Comparison of ENCODE assay signal across 33 cellular contexts in the genomic region with DNA sequence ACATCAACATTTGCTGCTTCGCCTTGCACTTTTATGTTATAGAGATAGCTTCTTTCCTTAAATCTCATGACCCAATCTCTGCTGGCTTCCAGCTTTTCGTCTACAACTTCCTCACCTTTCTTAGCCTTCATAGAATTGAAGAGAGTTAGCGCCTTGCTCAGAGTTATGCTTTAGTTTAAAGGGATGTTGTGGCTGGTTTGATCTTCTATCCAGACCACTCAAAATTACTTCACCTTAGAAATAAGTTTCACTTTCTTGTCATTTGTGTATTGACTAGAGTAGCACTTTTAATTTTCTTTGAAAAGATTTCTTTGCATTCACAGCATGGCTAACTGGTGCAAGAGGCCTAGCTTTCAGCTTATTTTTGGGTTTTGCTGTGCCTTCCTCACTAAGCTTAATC.
"Had no signal": no experiment of that assay in that cellular context is flagged by ENCODE, and none has a peak within 500 bp of the region (broad histone marks: within the 10 kb centered on the region; RNA-seq: fewer than 3 reads in every experiment).

No MANE protein-coding gene starts in this region.

- H3K36me3 ChIP-seq: ascending aorta, cardiac muscle cell had no signal

- H3K36me3 Mint-ChIP-seq: activated CD8-positive, alpha-beta memory T cell treated with anti-CD3 and anti-CD28 coated beads, Interleukin-2, amount 10 ng/mL, durations not matched to agents 7 days and 5 days; activated naive CD4-positive, alpha-beta T cell treated with anti-CD3 and anti-CD28 coated beads, Interleukin-2, amount 10 ng/mL, durations not matched to agents 7 days and 5 days; activated naive CD4-positive, alpha-beta T cell treated with anti-CD3 and anti-CD28 coated beads, Interleukin-2, amount 50 U/mL, for 24 hours; activated naive CD8-positive, alpha-beta T cell had no signal

- H3K9me3 ChIP-seq: ascending aorta had no signal

- H3K27me3 ChIP-seq: ascending aorta, cardiac muscle cell had no signal

- H3K27ac Mint-ChIP-seq: activated B cell treated with CpG ODN at 0.5 μM for 24 hours; activated CD4-positive, alpha-beta memory T cell treated with anti-CD3 and anti-CD28 coated beads, Interleukin-2, amount 10 ng/mL, durations not matched to agents 7 days and 5 days; activated CD4-positive, alpha-beta T cell treated with anti-CD3 and anti-CD28 coated beads, Interleukin-2, amount 10 ng/mL, durations not matched to agents 24 days and 14 days; activated CD8-positive, alpha-beta memory T cell treated with anti-CD3 and anti-CD28 coated beads, Interleukin-2, amount 10 ng/mL, durations not matched to agents 7 days and 5 days; activated naive CD4-positive, alpha-beta T cell treated with anti-CD3 and anti-CD28 coated beads, Interleukin-2, amount 10 ng/mL, durations not matched to agents 7 days and 5 days; activated naive CD4-positive, alpha-beta T cell treated with anti-CD3 and anti-CD28 coated beads, Interleukin-2, amount 50 U/mL, for 24 hours; activated naive CD8-positive, alpha-beta T cell treated with anti-CD3 and anti-CD28 coated beads, Interleukin-2, amount 50 U/mL, for 24 hours; activated T-cell treated with anti-CD3 and anti-CD28 coated beads, Interleukin-2, amount 50 U/mL, for 24 hours; activated T-helper 2 cell treated with anti-CD3 and anti-CD28 coated beads, Interferon-gamma antibody, Interleukin-2, Interleukin-4, amounts not matched to agents 10 μg/mL and 5 μg/mL and 100 μg/mL, durations not matched to agents 14 hours and 24 hours and 36 hours; brain; T-helper 1 cell treated with Interleukin-12 subunit alpha and Interleukin-12 subunit beta and Interleukin-4 antibody, amounts not matched to agents 30 μg/mL and 1 μg/mL, for 36 hours; T-helper 2 cell treated with Interferon-gamma antibody and Interleukin-4, amounts not matched to agents 5 μg/mL and 100 μg/mL, for 36 hours had no signal

- H3K27ac ChIP-seq: ascending aorta, cardiac muscle cell, VCaP had no signal

- H3K4me1 Mint-ChIP-seq: activated B cell treated with CpG ODN at 0.5 μM for 24 hours; activated CD4-positive, alpha-beta memory T cell treated with anti-CD3 and anti-CD28 coated beads, Interleukin-2, amount 10 ng/mL, durations not matched to agents 7 days and 5 days; activated CD4-positive, alpha-beta T cell treated with anti-CD3 and anti-CD28 coated beads, Interleukin-2, amount 10 ng/mL, durations not matched to agents 24 days and 14 days; activated CD8-positive, alpha-beta memory T cell treated with anti-CD3 and anti-CD28 coated beads, Interleukin-2, amount 10 ng/mL, durations not matched to agents 7 days and 5 days; activated naive CD4-positive, alpha-beta T cell treated with anti-CD3 and anti-CD28 coated beads, Interleukin-2, amount 50 U/mL, for 24 hours; activated naive CD8-positive, alpha-beta T cell treated with anti-CD3 and anti-CD28 coated beads, Interleukin-2, amount 50 U/mL, for 24 hours; brain; central memory CD8-positive, alpha-beta T cell had no signal

- H3K4me1 ChIP-seq: ascending aorta had no signal

- H3K27me3 Mint-ChIP-seq: activated B cell treated with CpG ODN at 0.5 μM for 24 hours; activated CD4-positive, alpha-beta memory T cell treated with anti-CD3 and anti-CD28 coated beads, Interleukin-2, amount 10 ng/mL, durations not matched to agents 7 days and 5 days; activated CD4-positive, alpha-beta T cell treated with anti-CD3 and anti-CD28 coated beads, Interleukin-2, amount 10 ng/mL, durations not matched to agents 24 days and 14 days; activated CD8-positive, alpha-beta memory T cell treated with anti-CD3 and anti-CD28 coated beads, Interleukin-2, amount 10 ng/mL, durations not matched to agents 7 days and 5 days; activated naive CD4-positive, alpha-beta T cell treated with anti-CD3 and anti-CD28 coated beads, Interleukin-2, amount 10 ng/mL, durations not matched to agents 7 days and 5 days; activated naive CD4-positive, alpha-beta T cell treated with anti-CD3 and anti-CD28 coated beads, Interleukin-2, amount 50 U/mL, for 24 hours; activated naive CD8-positive, alpha-beta T cell treated with anti-CD3 and anti-CD28 coated beads, Interleukin-2, amount 50 U/mL, for 24 hours; activated T-cell treated with anti-CD3 and anti-CD28 coated beads, Interleukin-2, amount 50 U/mL, for 24 hours; central memory CD8-positive, alpha-beta T cell had no signal

- ATAC-seq: activated CD4-positive, CD25-positive, alpha-beta regulatory T cell treated with anti-CD3 and anti-CD28 coated beads, Interleukin-2, amount 50 U/mL, for 24 hours; activated CD8-positive, alpha-beta memory T cell treated with anti-CD3 and anti-CD28 coated beads, Interleukin-2, amount 10 ng/mL, durations not matched to agents 7 days and 5 days; activated naive CD8-positive, alpha-beta T cell treated with anti-CD3 and anti-CD28 coated beads, Interleukin-2, amount 50 U/mL, for 24 hours had no signal

- H3K4me3 ChIP-seq: ascending aorta, cardiac muscle cell had no signal

- H3K4me3 Mint-ChIP-seq: activated B cell treated with CpG ODN at 0.5 μM for 24 hours; activated CD4-positive, alpha-beta memory T cell treated with anti-CD3 and anti-CD28 coated beads, Interleukin-2, amount 10 ng/mL, durations not matched to agents 7 days and 5 days; activated CD4-positive, alpha-beta T cell treated with anti-CD3 and anti-CD28 coated beads, Interleukin-2, amount 10 ng/mL, durations not matched to agents 24 days and 14 days; activated CD8-positive, alpha-beta memory T cell treated with anti-CD3 and anti-CD28 coated beads, Interleukin-2, amount 10 ng/mL, durations not matched to agents 7 days and 5 days; activated naive CD4-positive, alpha-beta T cell treated with anti-CD3 and anti-CD28 coated beads, Interleukin-2, amount 10 ng/mL, durations not matched to agents 7 days and 5 days; activated naive CD4-positive, alpha-beta T cell treated with anti-CD3 and anti-CD28 coated beads, Interleukin-2, amount 50 U/mL, for 24 hours; activated naive CD8-positive, alpha-beta T cell; activated naive CD8-positive, alpha-beta T cell treated with anti-CD3 and anti-CD28 coated beads, Interleukin-2, amount 50 U/mL, for 24 hours; activated T-cell treated with anti-CD3 and anti-CD28 coated beads, Interleukin-2, amount 50 U/mL, for 24 hours; brain; central memory CD8-positive, alpha-beta T cell; T-helper 1 cell treated with Interleukin-12 subunit alpha and Interleukin-12 subunit beta and Interleukin-4 antibody, amounts not matched to agents 30 μg/mL and 1 μg/mL, for 36 hours; T-helper 2 cell treated with Interferon-gamma antibody and Interleukin-4, amounts not matched to agents 5 μg/mL and 100 μg/mL, for 36 hours had no signal

- DNase-seq: activated B cell treated with CpG ODN at 0.5 μM for 24 hours; activated CD4-positive, alpha-beta memory T cell treated with anti-CD3 and anti-CD28 coated beads, Interleukin-2, amount 10 ng/mL, durations not matched to agents 7 days and 5 days; activated CD4-positive, alpha-beta T cell treated with anti-CD3 and anti-CD28 coated beads for 4 hours; activated CD4-positive, alpha-beta T cell treated with anti-CD3 and anti-CD28 coated beads, Interleukin-2, amount 10 ng/mL, durations not matched to agents 24 days and 14 days; activated CD4-positive, alpha-beta T cell treated with anti-CD3 and anti-CD28 coated beads, Interleukin-2, amount 50 U/mL, for 48 hours; activated CD8-positive, alpha-beta memory T cell treated with anti-CD3 and anti-CD28 coated beads for 24 hours; activated CD8-positive, alpha-beta memory T cell treated with anti-CD3 and anti-CD28 coated beads, Interleukin-2, amount 10 ng/mL, durations not matched to agents 7 days and 5 days; activated CD8-positive, alpha-beta memory T cell treated with anti-CD3 and anti-CD28 coated beads, Interleukin-2, amount 50 U/mL, for 48 hours; activated effector memory CD4-positive, alpha-beta T cell treated with Interleukin-2 at 50 U/mL for 16 hours; activated gamma-delta T cell; activated naive CD4-positive, alpha-beta T cell treated with anti-CD3 and anti-CD28 coated beads, Interleukin-2, amount 10 ng/mL, durations not matched to agents 7 days and 5 days; activated naive CD4-positive, alpha-beta T cell treated with Interleukin-2 at 50 U/mL for 16 hours; activated naive CD8-positive, alpha-beta T cell treated with anti-CD3 and anti-CD28 coated beads, Interleukin-2, amount 50 U/mL, for 24 hours; activated T-cell treated with anti-CD3 and anti-CD28 coated beads, Interleukin-2, amount 50 U/mL, for 24 hours; activated T-cell treated with anti-CD3 and anti-CD28 coated beads, Interleukin-2, amount 50 U/mL, for 48 hours; amygdala; anterior cingulate cortex; caudate nucleus; cerebellar nuclear complex; SW 1271; T-helper 1 cell; T-helper 9 cell had no signal

- H3K9me3 Mint-ChIP-seq: activated CD4-positive, alpha-beta T cell treated with anti-CD3 and anti-CD28 coated beads, Interleukin-2, amount 10 ng/mL, durations not matched to agents 24 days and 14 days; activated naive CD4-positive, alpha-beta T cell treated with anti-CD3 and anti-CD28 coated beads, Interleukin-2, amount 10 ng/mL, durations not matched to agents 7 days and 5 days; activated naive CD4-positive, alpha-beta T cell treated with anti-CD3 and anti-CD28 coated beads, Interleukin-2, amount 50 U/mL, for 24 hours; activated T-helper 2 cell treated with anti-CD3 and anti-CD28 coated beads, Interferon-gamma antibody, Interleukin-2, Interleukin-4, amounts not matched to agents 10 μg/mL and 5 μg/mL and 100 μg/mL, durations not matched to agents 14 hours and 24 hours and 36 hours had no signal
